In genomic region chr16:50247123-50247905, GRCh38 we compare ENCODE assay signal across 9 cellular contexts. TPM values are rescaled to one million over a fixed set of nuclear protein-coding genes. Genes with fewer than 3 reads are reported as not detected.
DNase-seq lines count a peak whose midpoint lies in the region; ATAC-seq and TF ChIP-seq lines count a peak whose summit lies in the region.
"Had no signal": no experiment of that assay in that cellular context is flagged by ENCODE, and none has a peak within 500 bp of the region (broad histone marks: within the 10 kb centered on the region; RNA-seq: fewer than 3 reads in every experiment).

No MANE protein-coding gene starts in this region.

- peak overlapping the region; percentile 70 for H3K27ac Mint-ChIP-seq in activated naive CD4-positive, alpha-beta T cell treated with anti-CD3 and anti-CD28 coated beads, Interleukin-2, amount 50 U/mL, for 24 hours
- H3K27ac Mint-ChIP-seq in activated B cell treated with CpG ODN at 0.5 μM for 24 hours (no peak overlapping the region), immature natural killer cell (peak overlapping the region in 5 of 6 donors; percentile 53 to 75 (median 73))
- peak overlapping the region; percentile 44 to 95 for H3K27ac Mint-ChIP-seq in stimulated activated naive CD8-positive, alpha-beta T cell treated with anti-CD3 and anti-CD28 coated beads, Interleukin-15, amount 100 ng/mL, for 72 hours

- TF ChIP-seq CTCF in activated B cell treated with CpG ODN at 0.5 μM for 24 hours (IDR thresholded peaks at IDR 0.05) (no peak), GM20000 (IDR thresholded peaks at IDR 0.05; ENCODE audit: extremely low read depth, missing control alignments) (no peak)

- CTCF ChIA-PET in activated B cell treated with CpG ODN at 0.5 μM for 24 hours (lab: Charles Lee): interaction anchor here (0.6 to 3.1 kb wide), 3 partner anchors 27 to 80 kb away, joined by 3 to 19 read pairs (median 3); no protein-coding TSS in a partner anchor

- H3K36me3 Mint-ChIP-seq in activated naive CD4-positive, alpha-beta T cell treated with anti-CD3 and anti-CD28 coated beads, Interleukin-2, amount 50 U/mL, for 24 hours: no peaks in the 10 kb centered on the region
- no peaks in the 10 kb centered on the region for H3K36me3 Mint-ChIP-seq in activated B cell treated with CpG ODN at 0.5 μM for 24 hours (ENCODE audit: low read depth)
- H3K36me3 Mint-ChIP-seq in immature natural killer cell: no peaks in the 10 kb centered on the region

- H3K4me1 Mint-ChIP-seq in activated naive CD4-positive, alpha-beta T cell treated with anti-CD3 and anti-CD28 coated beads, Interleukin-2, amount 50 U/mL, for 24 hours: peaks cover 6% of the 10 kb centered on the region
- H3K4me1 Mint-ChIP-seq in activated B cell treated with CpG ODN at 0.5 μM for 24 hours (peaks cover 5% of the 10 kb centered on the region), immature natural killer cell (peaks cover 46 to 59% of the 10 kb centered on the region in 2 donors)
- peaks cover 41% of the 10 kb centered on the region for H3K4me1 Mint-ChIP-seq in stimulated activated naive CD8-positive, alpha-beta T cell treated with anti-CD3 and anti-CD28 coated beads, Interleukin-15, amount 100 ng/mL, for 72 hours

- ATAC-seq in activated B cell treated with CpG ODN at 0.5 μM for 24 hours (ENCODE audit: low read depth): no peak
- no peak for ATAC-seq in stimulated activated naive CD8-positive, alpha-beta T cell treated with anti-CD3 and anti-CD28 coated beads, Interleukin-15, amount 100 ng/mL, for 72 hours

- H3K9me3 Mint-ChIP-seq in activated naive CD4-positive, alpha-beta T cell treated with anti-CD3 and anti-CD28 coated beads, Interleukin-2, amount 50 U/mL, for 24 hours: no peaks in the 10 kb centered on the region
- H3K9me3 Mint-ChIP-seq in activated B cell treated with CpG ODN at 0.5 μM for 24 hours (no peaks in the 10 kb centered on the region), immature natural killer cell (no peaks in the 10 kb centered on the region)
- H3K9me3 Mint-ChIP-seq in stimulated activated naive CD8-positive, alpha-beta T cell treated with anti-CD3 and anti-CD28 coated beads, Interleukin-15, amount 100 ng/mL, for 72 hours: no peaks in the 10 kb centered on the region

- no peak for DNase-seq in activated naive CD4-positive, alpha-beta T cell (lab: John Stamatoyannopoulos, UW)
- no peak for DNase-seq in activated B cell treated with CpG ODN at 0.5 μM for 24 hours
- no peak for DNase-seq in immature natural killer cell
- no peak for DNase-seq in stimulated activated naive CD8-positive, alpha-beta T cell treated with anti-CD3 and anti-CD28 coated beads, Interleukin-15, amount 100 ng/mL, for 72 hours
- DNase-seq in GM20000 (ENCODE audit: low spot score): no peak
- no peak for DNase-seq in HPDE6-E6E7 (ENCODE audit: extremely low spot score)
- no peak for DNase-seq in effector CD8-positive, alpha-beta T cell (lab: John Stamatoyannopoulos, UW)
- DNase-seq: NK-92 treated with Interleukin-12 subunit alpha and Interleukin-12 subunit beta, amount 100 ng/mL, for 24 hours had no signal

- intact Hi-C loops in activated B cell treated with CpG ODN at 0.5 μM for 24 hours (cut with micrococcal nuclease): loop anchor here (2.0 kb wide), 1 partner anchor 79 kb away; no protein-coding TSS in a partner anchor

- H3K4me3 Mint-ChIP-seq in activated naive CD4-positive, alpha-beta T cell treated with anti-CD3 and anti-CD28 coated beads, Interleukin-2, amount 50 U/mL, for 24 hours: peak overlapping the region; percentile 80
- peak overlapping the region; percentile 83 for H3K4me3 Mint-ChIP-seq in activated B cell treated with CpG ODN at 0.5 μM for 24 hours
- peak overlapping the region; percentile 81 to 89 (median 82) for H3K4me3 Mint-ChIP-seq in immature natural killer cell
- H3K4me3 Mint-ChIP-seq in stimulated activated naive CD8-positive, alpha-beta T cell treated with anti-CD3 and anti-CD28 coated beads, Interleukin-15, amount 100 ng/mL, for 72 hours: peak overlapping the region; percentile 82 to 86

- no peaks in the 10 kb centered on the region for H3K27me3 Mint-ChIP-seq in activated naive CD4-positive, alpha-beta T cell treated with anti-CD3 and anti-CD28 coated beads, Interleukin-2, amount 50 U/mL, for 24 hours
- H3K27me3 Mint-ChIP-seq in activated B cell treated with CpG ODN at 0.5 μM for 24 hours (peaks cover 3% of the 10 kb centered on the region), immature natural killer cell (ENCODE audit: low read depth in 3 of 3) (peaks cover 0 to 6% (median 2%) of the 10 kb centered on the region in 3 donors)
- peaks cover 7% of the 10 kb centered on the region for H3K27me3 Mint-ChIP-seq in stimulated activated naive CD8-positive, alpha-beta T cell treated with anti-CD3 and anti-CD28 coated beads, Interleukin-15, amount 100 ng/mL, for 72 hours

- POLR2A ChIA-PET in activated B cell treated with CpG ODN at 0.5 μM for 24 hours (lab: Charles Lee): interaction anchor here (0.6 to 1.3 kb wide), 4 partner anchors 25 to 552 kb away, joined by 3 to 6 read pairs (median 4); no protein-coding TSS in a partner anchor

RNA-seq across cellular contexts. Expression of gene ADCY7, which starts 19.0 kb away (rescaled TPM):
- total RNA-seq in activated B cell treated with CpG ODN at 0.5 μM for 24 hours: 109 and 128 TPM in 2 replicates
- polyA plus RNA-seq in immature natural killer cell: 100 to 1,000 TPM in 2 of 3 donors, 10 to 100 TPM in 1; 97.6 to 209 (median 108) TPM
